In the genomic region with DNA sequence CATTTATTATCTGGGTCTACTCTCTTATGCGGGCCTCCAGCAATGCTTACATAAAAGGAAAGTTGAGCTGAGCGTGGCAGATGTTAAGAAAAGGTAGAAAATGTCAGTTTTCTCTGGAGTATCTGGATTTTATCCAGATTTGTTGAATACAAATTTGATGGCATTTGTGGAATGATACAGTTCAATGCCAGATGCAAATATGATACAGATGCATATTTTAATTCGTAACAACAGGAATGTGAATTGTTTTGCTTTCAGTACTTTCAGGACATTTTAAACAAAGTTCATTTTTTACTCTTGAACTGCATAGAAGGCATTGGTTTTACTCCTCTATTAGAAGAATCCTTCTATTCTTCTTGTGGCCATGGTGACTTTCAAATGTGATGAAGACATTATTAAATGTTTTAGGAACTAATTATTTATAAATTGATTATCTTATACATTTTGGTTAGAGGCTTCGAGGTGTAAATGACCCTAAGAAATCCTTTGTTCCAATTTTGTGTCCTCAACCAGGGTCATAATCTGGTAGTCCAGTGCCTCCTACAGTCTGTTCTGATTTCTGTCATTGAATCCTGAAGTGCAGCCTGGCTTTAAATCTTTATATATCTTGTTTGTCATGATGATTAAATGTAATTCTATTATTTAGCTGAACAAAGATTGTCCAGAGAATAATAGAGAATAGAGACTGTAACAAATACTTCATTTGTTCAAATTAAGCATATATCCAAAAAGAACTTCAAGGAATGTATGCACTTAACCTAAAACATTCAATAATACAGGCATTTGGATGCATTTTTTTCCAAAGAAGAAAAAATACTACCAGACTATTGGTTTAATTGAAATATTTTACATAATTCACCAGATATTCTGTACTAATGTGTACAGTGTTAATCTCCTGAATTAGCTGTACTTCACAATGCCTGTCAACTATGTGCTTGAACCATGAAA, we compare ENCODE assay signal across 8 cellular contexts.
A peak's percentile ranks its signal among the peaks of the same experiment; 100 is the strongest.
DNase-seq lines count a peak whose midpoint lies in the region; ATAC-seq and TF ChIP-seq lines count a peak whose summit lies in the region.

No MANE protein-coding gene starts in this region.

- no peaks in the 10 kb centered on the region for H3K4me1 ChIP-seq in upper lobe of right lung

- H3K36me3 ChIP-seq in WERI-Rb-1 (peaks cover 44% of the 10 kb centered on the region), upper lobe of right lung (peaks cover 46% of the 10 kb centered on the region)

- in situ Hi-C loops in Caki2 (cut with HindIII; ENCODE audit: low pct_unique_long_range_greater_than_20kb, low sequenced_read_pairs), result no loop called here

- H3K27me3 ChIP-seq in WERI-Rb-1 (ENCODE audit: insufficient read depth, low read depth, severe bottlenecking) (no peaks in the 10 kb centered on the region), upper lobe of right lung (no peaks in the 10 kb centered on the region)

- H3K4me3 ChIP-seq in WERI-Rb-1 (ENCODE audit: low read depth, low read length) (no peak overlapping the region), upper lobe of right lung (no peak overlapping the region)

- TF ChIP-seq CTCF in WERI-Rb-1 (IDR thresholded peaks at IDR 0.05; ENCODE audit: low read depth, low read length) (peak; percentile 45; the same call in 1 of the 2 replicates), upper lobe of right lung (IDR thresholded peaks at IDR 0.05) (peak; percentile 55)

- ATAC-seq in HG02798 (IDR thresholded peaks at IDR 0.05; ENCODE audit: poor library complexity, unreplicated experiment), result peak; percentile 48
- ATAC-seq in upper lobe of right lung, result peak; percentile 50
- no peak for ATAC-seq in HG02973 (IDR thresholded peaks at IDR 0.05; ENCODE audit: unreplicated experiment)
- no peak for ATAC-seq in GM21528 (IDR thresholded peaks at IDR 0.05; ENCODE audit: low FRiP score, unreplicated experiment)

- no peaks in the 10 kb centered on the region for H3K9me3 ChIP-seq in WERI-Rb-1 (ENCODE audit: severe bottlenecking)
- no peaks in the 10 kb centered on the region for H3K9me3 ChIP-seq in upper lobe of right lung

- DNase-seq in Caki2 (ENCODE audit: low read depth) (peak; percentile 16), WERI-Rb-1 (no peak), hepatic stellate cell (ENCODE audit: low spot score) (peak; percentile 36), upper lobe of right lung (no peak), NCI-H69 (lab: John Stamatoyannopoulos, UW) (no peak)

- H3K27ac ChIP-seq in WERI-Rb-1, result no peak overlapping the region
- no peak overlapping the region for H3K27ac ChIP-seq in upper lobe of right lung

- intact Hi-C loops in upper lobe of right lung (cut with DNase I), result no loop called here

Comparison
In these comparisons a context has a peak if more than half of its experiments do, and no peak if none do; other contexts are left out.
1. DNase-seq: peak in Caki2 (single experiment) and hepatic stellate cell (single experiment); none in WERI-Rb-1 (single experiment), upper lobe of right lung (single experiment) and NCI-H69 (single experiment).
2. ATAC-seq: peak in HG02798 (single experiment) and upper lobe of right lung (single experiment); none in HG02973 (single experiment) and GM21528 (single experiment).